Comparison of ENCODE assay signal across 14 cellular contexts in the genomic region with DNA sequence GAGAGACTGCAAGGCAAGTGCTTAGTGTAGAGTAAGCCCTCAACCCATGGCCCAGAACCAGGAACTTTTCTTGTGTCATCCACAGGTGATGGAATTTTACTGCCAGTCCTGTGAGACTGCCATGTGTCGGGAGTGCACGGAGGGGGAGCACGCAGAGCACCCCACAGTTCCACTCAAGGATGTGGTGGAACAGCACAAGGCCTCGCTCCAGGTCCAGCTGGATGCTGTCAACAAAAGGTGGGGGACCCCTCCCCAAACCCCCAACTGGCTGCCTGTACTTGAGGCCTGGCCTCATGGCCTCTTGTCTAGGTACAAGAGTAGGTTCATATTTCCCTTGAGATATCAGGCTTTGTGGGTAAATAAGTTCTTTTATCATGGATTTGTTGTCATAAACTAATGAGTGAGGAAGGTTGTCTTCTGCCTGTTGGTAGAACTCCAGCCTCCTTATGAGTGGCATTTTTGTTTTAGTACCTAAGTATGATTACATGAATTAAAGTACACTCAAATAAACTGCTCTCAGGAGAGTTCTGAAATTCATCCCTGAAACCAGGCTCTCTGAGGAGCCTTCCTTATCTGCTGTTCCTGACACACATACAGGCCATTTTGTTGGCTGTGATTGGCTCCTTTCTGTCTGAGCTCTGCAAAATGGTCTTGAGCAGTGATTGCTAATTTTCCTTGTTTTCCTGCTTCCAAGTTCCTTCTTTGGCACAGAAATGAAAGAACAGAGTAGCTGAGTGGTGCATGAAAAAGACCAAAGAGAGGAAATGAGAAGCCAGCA. TPM values are rescaled to one million over a fixed set of nuclear protein-coding genes. Genes with fewer than 3 reads are reported as not detected.
"Had no signal": no experiment of that assay in that cellular context is flagged by ENCODE, and none has a peak within 500 bp of the region (broad histone marks: within the 10 kb centered on the region; RNA-seq: fewer than 3 reads in every experiment).

No MANE protein-coding gene starts in this region.

- H3K4me1 Mint-ChIP-seq: memory B cell had no signal

- ATAC-seq: activated T-helper 17 cell treated with anti-CD3 and anti-CD28 coated beads, Interleukin-2, amount 50 U/mL, for 72 hours; stimulated activated naive CD8-positive, alpha-beta T cell treated with anti-CD3 and anti-CD28 coated beads, Interleukin-15, amount 100 ng/mL, for 72 hours had no signal

- H3K27me3 Mint-ChIP-seq: activated T-helper 17 cell treated with anti-CD3 and anti-CD28 coated beads, Interleukin-2, amount 50 U/mL, for 72 hours; memory B cell; stimulated activated naive CD8-positive, alpha-beta T cell treated with anti-CD3 and anti-CD28 coated beads, Interleukin-15, amount 100 ng/mL, for 72 hours had no signal

- H3K27ac Mint-ChIP-seq: activated T-helper 17 cell treated with anti-CD3 and anti-CD28 coated beads, Interleukin-2, amount 50 U/mL, for 72 hours; memory B cell; neural progenitor cell; stimulated activated naive CD8-positive, alpha-beta T cell treated with anti-CD3 and anti-CD28 coated beads, Interleukin-15, amount 100 ng/mL, for 72 hours; T-helper 2 cell treated with Interferon-gamma antibody and Interleukin-4, amounts not matched to agents 5 μg/mL and 100 μg/mL, for 36 hours had no signal

- H2AFZ ChIP-seq: neural progenitor cell had no signal

- H3K27ac ChIP-seq: ascending aorta, neural progenitor cell, ovary, sigmoid colon, spleen, uterus had no signal

- H3K9me3 ChIP-seq: ovary, thyroid gland, uterus had no signal

- H3K4me3 ChIP-seq: ascending aorta, neural progenitor cell, ovary, sigmoid colon, spleen, thyroid gland, uterus had no signal

- H3K4me1 ChIP-seq: spleen had no signal

- DNase-seq: activated CD4-positive, CD25-positive, alpha-beta regulatory T cell; activated naive CD4-positive, alpha-beta T cell treated with Interleukin-2 at 50 U/mL for 16 hours; foreskin fibroblast; ovary; sigmoid colon; spleen; stimulated activated naive CD8-positive, alpha-beta T cell treated with anti-CD3 and anti-CD28 coated beads, Interleukin-15, amount 100 ng/mL, for 72 hours; thyroid gland; uterus had no signal

- H3K9me3 Mint-ChIP-seq: activated T-helper 17 cell treated with anti-CD3 and anti-CD28 coated beads, Interleukin-2, amount 50 U/mL, for 72 hours; stimulated activated naive CD8-positive, alpha-beta T cell treated with anti-CD3 and anti-CD28 coated beads, Interleukin-15, amount 100 ng/mL, for 72 hours; T-helper 2 cell treated with Interferon-gamma antibody and Interleukin-4, amounts not matched to agents 5 μg/mL and 100 μg/mL, for 36 hours had no signal

- H3K36me3 ChIP-seq: neural progenitor cell, ovary, sigmoid colon, uterus had no signal

- H3K4me2 ChIP-seq: neural progenitor cell had no signal

- H3K27me3 ChIP-seq: ascending aorta, neural progenitor cell, ovary, sigmoid colon, spleen, thyroid gland, uterus had no signal

- H3K4me3 Mint-ChIP-seq: activated T-helper 17 cell treated with anti-CD3 and anti-CD28 coated beads, Interleukin-2, amount 50 U/mL, for 72 hours; memory B cell; neural progenitor cell; stimulated activated naive CD8-positive, alpha-beta T cell treated with anti-CD3 and anti-CD28 coated beads, Interleukin-15, amount 100 ng/mL, for 72 hours; T-helper 2 cell treated with Interferon-gamma antibody and Interleukin-4, amounts not matched to agents 5 μg/mL and 100 μg/mL, for 36 hours had no signal

RNA-seq across cellular contexts. Expression of a gene that starts 51.4 kb away (rescaled TPM):
- total RNA-seq: ascending aorta had no signal
